Comparison of ENCODE assay signal across 9 cellular contexts in genomic region chr13:112072531-112073244, GRCh38. TPM values are rescaled to one million over a fixed set of nuclear protein-coding genes. Genes with fewer than 3 reads are reported as not detected.
DNase-seq lines count a peak whose midpoint lies in the region; ATAC-seq and TF ChIP-seq lines count a peak whose summit lies in the region.
"Had no signal": no experiment of that assay in that cellular context is flagged by ENCODE, and none has a peak within 500 bp of the region (broad histone marks: within the 10 kb centered on the region; RNA-seq: fewer than 3 reads in every experiment).

No MANE protein-coding gene starts in this region.

- DNase-seq in cardiac muscle cell (ENCODE audit: low read depth in 1 of 2, low spot score in 1 of 2) = peak in 1 of 2 donors; percentile 35
- DNase-seq in right atrium auricular region (ENCODE audit: low spot score) = no peak
- DNase-seq in RWPE2 (ENCODE audit: low spot score) = peak; percentile 40
- DNase-seq in upper lobe of right lung = no peak
- no peak for DNase-seq in PC-3
- DNase-seq in HuH-7 (ENCODE audit: low spot score) = no peak
- DNase-seq: kidney glomerular epithelial cell had no signal

- H3K27ac ChIP-seq in cardiac muscle cell = no peak overlapping the region
- H3K27ac ChIP-seq in right atrium auricular region = no peak overlapping the region
- no peak overlapping the region for H3K27ac ChIP-seq in RWPE2 (ENCODE audit: poor library complexity, severe bottlenecking)
- H3K27ac ChIP-seq in upper lobe of right lung = no peak overlapping the region
- H3K27ac ChIP-seq in PC-3 (ENCODE audit: low read length) = no peak overlapping the region

- no peaks in the 10 kb centered on the region for H3K9me2 ChIP-seq in PC-3 (replicated peaks; ENCODE audit: low read length)

- no peaks in the 10 kb centered on the region for H3K9me3 ChIP-seq in cardiac muscle cell (ENCODE audit: low read depth)
- H3K9me3 ChIP-seq in right atrium auricular region = no peaks in the 10 kb centered on the region
- H3K9me3 ChIP-seq in RWPE2 (ENCODE audit: severe bottlenecking) = no peaks in the 10 kb centered on the region
- peaks cover 2% of the 10 kb centered on the region for H3K9me3 ChIP-seq in iPS-18c (ENCODE audit: control insufficient read depth, insufficient read depth, low read length)
- H3K9me3 ChIP-seq in upper lobe of right lung = no peaks in the 10 kb centered on the region
- H3K9me3 ChIP-seq in PC-3 (ENCODE audit: low read length) = no peaks in the 10 kb centered on the region

- H3K4me3 ChIP-seq in cardiac muscle cell (peak overlapping the region; percentile 14), right atrium auricular region (peak overlapping the region in 1 of 2 donors; percentile 27), RWPE2 (ENCODE audit: severe bottlenecking) (peak overlapping the region; percentile 14), iPS-18c (ENCODE audit: insufficient read depth, low read depth, low read length) (peak overlapping the region; percentile 58), upper lobe of right lung (no peak overlapping the region), PC-3 (ENCODE audit: low read length) (no peak overlapping the region)

- no peaks in the 10 kb centered on the region for H3K79me2 ChIP-seq in PC-3 (ENCODE audit: low read length)

- no TSS peak for BruUV-seq in PC-3 (replicated peaks; lab: Mats Ljungman, UMichigan)

- no peaks in the 10 kb centered on the region for H4K20me1 ChIP-seq in PC-3 (ENCODE audit: low read length)

- no peak overlapping the region for H2AFZ ChIP-seq in PC-3 (ENCODE audit: low read length)

- peaks cover 9% of the 10 kb centered on the region for H3K4me1 ChIP-seq in cardiac muscle cell (ENCODE audit: low read depth)
- peaks cover 0 to 18% of the 10 kb centered on the region in 2 donors for H3K4me1 ChIP-seq in right atrium auricular region
- no peaks in the 10 kb centered on the region for H3K4me1 ChIP-seq in RWPE2 (ENCODE audit: insufficient read depth, poor library complexity, severe bottlenecking)
- no peaks in the 10 kb centered on the region for H3K4me1 ChIP-seq in upper lobe of right lung
- H3K4me1 ChIP-seq in PC-3 (ENCODE audit: insufficient read depth, low read length) = no peaks in the 10 kb centered on the region

- no peak overlapping the region for H3K4me2 ChIP-seq in PC-3 (ENCODE audit: low read length)

- no peak overlapping the region for H3K9ac ChIP-seq in PC-3 (ENCODE audit: low read length)

- no peak for TF ChIP-seq CTCF in cardiac muscle cell (IDR thresholded peaks at IDR 0.05; ENCODE audit: low read depth, low read length)
- no peak for TF ChIP-seq CTCF in right atrium auricular region (IDR thresholded peaks at IDR 0.05)
- TF ChIP-seq CTCF in RWPE2 (IDR thresholded peaks at IDR 0.05; ENCODE audit: poor library complexity, severe bottlenecking) = no peak
- no peak for TF ChIP-seq CTCF in upper lobe of right lung (IDR thresholded peaks at IDR 0.05)
- no peak for TF ChIP-seq CTCF in PC-3 (conservative IDR thresholded peaks at IDR 0.05; ENCODE audit: low read depth, low read length)

- H3K36me3 ChIP-seq in cardiac muscle cell (no peaks in the 10 kb centered on the region), right atrium auricular region (no peaks in the 10 kb centered on the region), RWPE2 (ENCODE audit: low read depth) (no peaks in the 10 kb centered on the region), upper lobe of right lung (no peaks in the 10 kb centered on the region), PC-3 (ENCODE audit: low read depth, low read length) (no peaks in the 10 kb centered on the region)

- intact Hi-C loops in upper lobe of right lung (cut with DNase I) (no loop called here), PC-3 (cut with micrococcal nuclease) (no loop called here)

- H3K27me3 ChIP-seq in cardiac muscle cell (peaks cover 100% of the 10 kb centered on the region), right atrium auricular region (peaks cover 32 to 71% of the 10 kb centered on the region in 2 donors), RWPE2 (ENCODE audit: insufficient read depth, poor library complexity, severe bottlenecking) (peaks cover 88% of the 10 kb centered on the region), upper lobe of right lung (peaks cover 91% of the 10 kb centered on the region), PC-3 (ENCODE audit: low read length) (peaks cover 17% of the 10 kb centered on the region)

- POLR2A ChIA-PET in PC-3 (lab: Charles Lee; ENCODE audit: unreplicated experiment) = no interaction called here

- H3F3A ChIP-seq in PC-3 (ENCODE audit: low read length, unreplicated experiment) = no peaks in the 10 kb centered on the region

- ATAC-seq in RWPE2 (ENCODE audit: low read depth) (peak; percentile 40), upper lobe of right lung (peak; percentile 20), PC-3 (no peak), GM19463 (IDR thresholded peaks at IDR 0.05; ENCODE audit: unreplicated experiment) (no peak)

- CTCF ChIA-PET in PC-3 (lab: Charles Lee) = no interaction called here

RNA-seq across cellular contexts. Expression of gene SOX1, which starts 5.7 kb away (rescaled TPM):
- total RNA-seq in cardiac muscle cell = not detected in 2 replicates
- polyA plus RNA-seq in cardiac muscle cell = not detected in 2 replicates
- total RNA-seq in right atrium auricular region = not detected
- not detected for total RNA-seq in upper lobe of right lung
- total RNA-seq in PC-3 (2014; rRNA removed) = not detected in 2 replicates

Comparison
In these comparisons a context has a peak if more than half of its experiments do, and no peak if none do; other contexts are left out.
1. H3K4me3 ChIP-seq: peak in cardiac muscle cell (single experiment), RWPE2 (single experiment) and iPS-18c (single experiment); none in upper lobe of right lung (single experiment) and PC-3 (single experiment).
2. ATAC-seq: peak in RWPE2 (single experiment) and upper lobe of right lung (single experiment); none in PC-3 (single experiment) and GM19463 (single experiment).